ENCODE assay signal across 1 cellular context in the genomic region with DNA sequence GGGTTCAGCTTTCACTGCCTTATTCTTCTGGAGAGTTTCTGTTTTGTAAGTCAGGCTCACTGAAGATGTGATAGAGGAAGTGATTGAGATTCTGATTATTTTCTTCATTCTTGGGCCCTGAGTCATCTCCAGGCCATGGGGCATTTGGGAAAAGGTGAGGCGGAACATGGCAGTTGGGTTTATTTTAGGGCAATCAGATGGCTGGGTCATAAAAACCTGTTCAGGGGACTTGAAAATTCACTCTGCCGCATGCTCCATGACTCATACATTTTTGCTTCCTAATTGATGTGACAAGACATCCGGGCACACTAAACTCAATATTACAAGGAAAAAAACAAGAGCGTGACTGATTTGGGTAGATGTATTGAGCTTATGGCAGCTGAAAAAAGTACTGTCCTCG.
A peak's percentile ranks its signal among the peaks of the same experiment; 100 is the strongest.
TF ChIP-seq lines count a peak whose summit lies in the region.

No MANE protein-coding gene starts in this region.

TF ChIP-seq in K562, 482 proteins besides CTCF, POLR2A, EP300 and RAD21 (continued from another document):
- TF ChIP-seq BCLAF1 (IDR thresholded peaks at IDR 0.05; ENCODE audit: borderline replicate concordance in 1 of 2, control insufficient read depth in 1 of 2, low read depth in 2 of 2, low read length in 1 of 2) (no peak), CREBBP (IDR thresholded peaks at IDR 0.05; ENCODE audit: low read depth, low read length) (no peak), KDM1A (IDR thresholded peaks at IDR 0.05) (0 out of 4 replicates have a peak, but pooled peaks have one; percentile 8 to 26), HDAC3 (IDR thresholded peaks at IDR 0.05; ENCODE audit: borderline replicate concordance, partially characterized antibody) (no peak), ZC3H11A (IDR thresholded peaks at IDR 0.05; ENCODE audit: low read depth, low read length) (no peak), CTCFL (IDR thresholded peaks at IDR 0.05; ENCODE audit: borderline replicate concordance, insufficient read depth, low read depth, low read length, poor library complexity, severe bottlenecking) (no peak), MAFG (tag; conservative IDR thresholded peaks at IDR 0.05) (peak; percentile 36; the same call in 1 of the 2 replicates), JUN (IDR thresholded peaks at IDR 0.05; ENCODE audit: borderline replicate concordance, low read depth, low read length) (peak; percentile 43; the same call in 1 of the 2 replicates), JUN (CRISPR knock-in tag; IDR thresholded peaks at IDR 0.05; ENCODE audit: borderline replicate concordance) (no peak), KLF13 (tag; IDR thresholded peaks at IDR 0.05; ENCODE audit: borderline replicate concordance, low read depth) (no peak), ZNF146 (CRISPR knock-in tag; IDR thresholded peaks at IDR 0.05; ENCODE audit: unreplicated experiment) (no peak), L3MBTL2 (IDR thresholded peaks at IDR 0.05) (peak; percentile 59; the same call in 1 of the 2 replicates)
- TF ChIP-seq, protein P1, sequence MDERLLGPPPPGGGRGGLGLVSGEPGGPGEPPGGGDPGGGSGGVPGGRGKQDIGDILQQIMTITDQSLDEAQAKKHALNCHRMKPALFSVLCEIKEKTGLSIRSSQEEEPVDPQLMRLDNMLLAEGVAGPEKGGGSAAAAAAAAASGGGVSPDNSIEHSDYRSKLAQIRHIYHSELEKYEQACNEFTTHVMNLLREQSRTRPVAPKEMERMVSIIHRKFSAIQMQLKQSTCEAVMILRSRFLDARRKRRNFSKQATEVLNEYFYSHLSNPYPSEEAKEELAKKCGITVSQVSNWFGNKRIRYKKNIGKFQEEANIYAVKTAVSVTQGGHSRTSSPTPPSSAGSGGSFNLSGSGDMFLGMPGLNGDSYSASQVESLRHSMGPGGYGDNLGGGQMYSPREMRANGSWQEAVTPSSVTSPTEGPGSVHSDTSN (CRISPR knock-in tag; IDR thresholded peaks at IDR 0.05; ENCODE audit: low read depth) = no peak
- TF ChIP-seq, protein P1 (tag; conservative IDR thresholded peaks at IDR 0.05; ENCODE audit: low read depth) = peak; percentile 33
TF ChIP-seq in K562: peak in this region for 21.
